9 cellular contexts compared by ENCODE assay signal in the genomic region with DNA sequence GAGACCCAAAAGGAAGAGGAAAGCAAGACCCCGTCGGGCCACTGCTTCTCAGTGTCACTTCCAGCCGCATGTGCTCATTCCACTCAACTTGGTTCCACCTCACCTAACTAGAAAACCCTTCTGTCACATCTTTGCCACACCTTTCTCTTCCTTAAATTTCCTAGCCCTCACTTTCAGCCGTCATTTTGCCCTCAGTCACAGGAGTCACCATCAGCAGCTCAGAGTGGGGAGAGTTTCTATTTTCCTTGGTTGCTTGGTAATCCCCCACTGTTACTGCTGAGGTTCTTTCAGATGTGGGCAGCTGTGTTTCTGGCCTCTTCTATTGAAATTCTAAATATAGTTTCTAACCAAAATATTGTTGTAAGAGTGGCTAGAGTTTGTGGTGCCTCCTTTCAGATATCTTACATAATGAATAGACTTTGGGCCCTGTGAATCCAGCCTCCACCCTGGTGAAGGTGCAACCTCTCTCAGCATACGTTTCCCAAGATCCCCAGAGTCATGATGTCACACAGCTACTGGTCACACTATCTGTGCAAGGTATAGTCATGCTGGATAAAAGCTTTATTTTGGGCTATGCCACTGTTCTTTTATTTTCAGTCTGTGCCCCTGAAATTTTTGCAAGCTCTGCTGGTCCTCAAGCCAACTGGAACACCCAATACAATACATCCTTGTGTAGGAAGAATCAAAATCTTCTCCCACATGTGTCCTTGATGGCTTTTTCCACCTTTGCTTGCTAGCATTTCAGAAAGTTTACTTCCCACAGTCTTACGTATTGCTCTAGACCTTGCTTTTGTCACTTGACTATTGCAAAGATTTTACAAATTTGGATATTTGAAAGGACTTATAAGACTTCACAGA. TPM values are rescaled to one million over a fixed set of nuclear protein-coding genes. Genes with fewer than 3 reads are reported as not detected.
DNase-seq lines count a peak whose midpoint lies in the region; ATAC-seq and TF ChIP-seq lines count a peak whose summit lies in the region.
"Had no signal": no experiment of that assay in that cellular context is flagged by ENCODE, and none has a peak within 500 bp of the region (broad histone marks: within the 10 kb centered on the region; RNA-seq: fewer than 3 reads in every experiment).

No MANE protein-coding gene starts in this region.

- peaks cover 0 to 34% (median 5%) of the 10 kb centered on the region in 5 donors for H3K36me3 ChIP-seq in subcutaneous abdominal adipose tissue (ENCODE audit: control insufficient read depth in 5 of 5, insufficient read depth in 5 of 5, low read length in 5 of 5)

- peaks cover 65% of the 10 kb centered on the region for H3K4me1 Mint-ChIP-seq in activated T-cell treated with anti-CD3 and anti-CD28 coated beads, Interleukin-2, amount 50 U/mL, for 72 hours (ENCODE audit: low read depth)
- H3K4me1 Mint-ChIP-seq in activated naive CD8-positive, alpha-beta T cell treated with anti-CD3 and anti-CD28 coated beads, Interleukin-2, amount 50 U/mL, for 24 hours = peaks cover 65% of the 10 kb centered on the region

- no peaks in the 10 kb centered on the region for H3K9me3 Mint-ChIP-seq in activated T-cell treated with anti-CD3 and anti-CD28 coated beads, Interleukin-2, amount 50 U/mL, for 72 hours
- H3K9me3 Mint-ChIP-seq in activated naive CD8-positive, alpha-beta T cell treated with anti-CD3 and anti-CD28 coated beads, Interleukin-2, amount 50 U/mL, for 24 hours = no peaks in the 10 kb centered on the region

- TF ChIP-seq CTCF in foreskin keratinocyte (conservative IDR thresholded peaks at IDR 0.05) = no peak

- ATAC-seq in activated T-cell treated with anti-CD3 and anti-CD28 coated beads, Interleukin-2, amount 50 U/mL, for 72 hours (replicated peaks in 1 of 2) = peak; percentile 39 to 64
- ATAC-seq in HG02884 (IDR thresholded peaks at IDR 0.05; ENCODE audit: unreplicated experiment) (peak; percentile 38), foreskin keratinocyte (no peak)
- peak; percentile 54 for ATAC-seq in activated naive CD8-positive, alpha-beta T cell treated with anti-CD3 and anti-CD28 coated beads, Interleukin-2, amount 50 U/mL, for 24 hours
- ATAC-seq: left cardiac atrium had no signal

- H3K27ac Mint-ChIP-seq in activated T-cell treated with anti-CD3 and anti-CD28 coated beads, Interleukin-2, amount 50 U/mL, for 72 hours = peak overlapping the region; percentile 31
- H3K27ac Mint-ChIP-seq in activated naive CD8-positive, alpha-beta T cell treated with anti-CD3 and anti-CD28 coated beads, Interleukin-2, amount 50 U/mL, for 24 hours = peak overlapping the region; percentile 93

- H3K27me3 ChIP-seq in subcutaneous abdominal adipose tissue (ENCODE audit: control insufficient read depth in 5 of 5, insufficient read depth in 4 of 5, low read length in 5 of 5) (no peaks in the 10 kb centered on the region), foreskin keratinocyte (no peaks in the 10 kb centered on the region)

- no peak overlapping the region for H3K4me3 ChIP-seq in subcutaneous abdominal adipose tissue (ENCODE audit: low read depth in 1 of 5, low read length in 5 of 5)

- H3K36me3 Mint-ChIP-seq in activated T-cell treated with anti-CD3 and anti-CD28 coated beads, Interleukin-2, amount 50 U/mL, for 72 hours (ENCODE audit: insufficient read depth in 2 of 2) = peaks cover 1 to 5% of the 10 kb centered on the region in 2 donors
- H3K36me3 Mint-ChIP-seq in activated naive CD8-positive, alpha-beta T cell treated with anti-CD3 and anti-CD28 coated beads, Interleukin-2, amount 50 U/mL, for 24 hours (ENCODE audit: low read depth) = peaks cover 35% of the 10 kb centered on the region

- peak overlapping the region in 1 of 5 donors; percentile 6 for H3K9ac ChIP-seq in subcutaneous abdominal adipose tissue (ENCODE audit: low read length in 5 of 5)

- H3K4me1 ChIP-seq in subcutaneous abdominal adipose tissue (ENCODE audit: control insufficient read depth in 5 of 5, insufficient read depth in 5 of 5, low read length in 5 of 5) = peaks cover 0 to 14% (median 10%) of the 10 kb centered on the region in 5 donors
- H3K4me1 ChIP-seq in foreskin keratinocyte = no peaks in the 10 kb centered on the region

- peaks cover 0 to 5% (median 0%) of the 10 kb centered on the region in 5 donors for H3K9me3 ChIP-seq in subcutaneous abdominal adipose tissue (ENCODE audit: control insufficient read depth in 5 of 5, low read length in 5 of 5)

- no peaks in the 10 kb centered on the region for H3K27me3 Mint-ChIP-seq in activated T-cell treated with anti-CD3 and anti-CD28 coated beads, Interleukin-2, amount 50 U/mL, for 72 hours (ENCODE audit: low read depth)
- H3K27me3 Mint-ChIP-seq in activated naive CD8-positive, alpha-beta T cell treated with anti-CD3 and anti-CD28 coated beads, Interleukin-2, amount 50 U/mL, for 24 hours = no peaks in the 10 kb centered on the region

- H3K27ac ChIP-seq in subcutaneous abdominal adipose tissue (ENCODE audit: low read depth, low read length) (peak overlapping the region; percentile 48), foreskin keratinocyte (no peak overlapping the region)

- peak overlapping the region; percentile 47 to 72 for H3K4me3 Mint-ChIP-seq in activated T-cell treated with anti-CD3 and anti-CD28 coated beads, Interleukin-2, amount 50 U/mL, for 72 hours
- H3K4me3 Mint-ChIP-seq in activated naive CD8-positive, alpha-beta T cell treated with anti-CD3 and anti-CD28 coated beads, Interleukin-2, amount 50 U/mL, for 24 hours = peak overlapping the region; percentile 61

- peak; percentile 15 to 21 for DNase-seq in activated T-cell treated with anti-CD3 and anti-CD28 coated beads, Interleukin-2, amount 50 U/mL, for 72 hours
- DNase-seq in activated T-cell treated with anti-CD3 and anti-CD28 coated beads for 4 hours (no peak), foreskin keratinocyte (no peak), GDM1 (lab: John Stamatoyannopoulos, UW) (no peak), medulla oblongata (ENCODE audit: extremely low spot score) (no peak)
- peak; percentile 14 for DNase-seq in activated naive CD8-positive, alpha-beta T cell treated with anti-CD3 and anti-CD28 coated beads, Interleukin-2, amount 50 U/mL, for 24 hours
- DNase-seq: left cardiac atrium had no signal

RNA-seq across cellular contexts. Expression of a gene that starts 9.2 kb away (rescaled TPM):
- total RNA-seq in activated T-cell treated with anti-CD3 and anti-CD28 coated beads, Interleukin-2, amount 50 U/mL, for 72 hours = 1 to 10 TPM; 2.4 to 3.8 TPM
- 0.63 and 1.3 TPM in 2 replicates for total RNA-seq in foreskin keratinocyte
- 0.69 and 0.86 TPM in 2 replicates for polyA plus RNA-seq in foreskin keratinocyte

Comparison
In these comparisons a context has a peak if more than half of its experiments do, and no peak if none do; other contexts are left out.
1. DNase-seq: peak in activated T-cell treated with anti-CD3 and anti-CD28 coated beads, Interleukin-2, amount 50 U/mL, for 72 hours (2 of 2) and activated naive CD8-positive, alpha-beta T cell treated with anti-CD3 and anti-CD28 coated beads, Interleukin-2, amount 50 U/mL, for 24 hours (single experiment); none in activated T-cell treated with anti-CD3 and anti-CD28 coated beads for 4 hours (single experiment), foreskin keratinocyte (0 of 2), GDM1 (single experiment) and medulla oblongata (single experiment).